In genomic region chr3:141561426-141562034, GRCh38 we compare ENCODE assay signal across 8 cellular contexts.
DNase-seq lines count a peak whose midpoint lies in the region; ATAC-seq and TF ChIP-seq lines count a peak whose summit lies in the region.

No MANE protein-coding gene starts in this region.

- 79 to 83% methylated on average over 2 of the region's 2 CpGs for WGBS in thyroid gland, 2 donors

- H3K9me3 Mint-ChIP-seq in MCF 10A (ENCODE audit: unreplicated experiment): no peaks in the 10 kb centered on the region

- no peak overlapping the region for H3K4me3 ChIP-seq in PC-9
- no peak overlapping the region for H3K4me3 ChIP-seq in left lung
- no peak overlapping the region for H3K4me3 ChIP-seq in thyroid gland (replicated peaks in 1 of 3)

- peaks cover 11% of the 10 kb centered on the region; the same call in 1 of the 2 replicates for H3K36me3 ChIP-seq in PC-9 (ENCODE audit: low read depth)
- peaks cover 0 to 49% of the 10 kb centered on the region in 2 donors for H3K36me3 ChIP-seq in left lung
- H3K36me3 ChIP-seq in thyroid gland: peaks cover 0 to 5% of the 10 kb centered on the region in 2 donors

- H3K27ac Mint-ChIP-seq in MCF 10A (ENCODE audit: low read depth, unreplicated experiment): no peak overlapping the region

- no peak overlapping the region for H3K27ac ChIP-seq in PC-9
- H3K27ac ChIP-seq in left lung: no peak overlapping the region
- H3K27ac ChIP-seq in thyroid gland: no peak overlapping the region

- H3K27me3 Mint-ChIP-seq in MCF 10A (ENCODE audit: insufficient read depth, unreplicated experiment): no peaks in the 10 kb centered on the region

- CTCF ChIA-PET in PC-9 (lab: Charles Lee): interaction anchor here (0.6 to 1.8 kb wide), 4 partner anchors 8 to 259 kb away, joined by 3 to 11 read pairs (median 5); no protein-coding TSS in a partner anchor
- CTCF ChIA-PET in MCF 10A (lab: Yijun Ruan, JAX): interaction anchor here (0.7 to 9.2 kb wide), 33 partner anchors 8 to 1337 kb away, joined by 3 to 342 read pairs (median 4); partner anchors contain the start of gene RASA2

- no peaks in the 10 kb centered on the region for H3K4me1 ChIP-seq in PC-9 (replicated peaks; ENCODE audit: insufficient read depth)
- H3K4me1 ChIP-seq in left lung: peaks cover 3 to 13% of the 10 kb centered on the region in 2 donors
- no peaks in the 10 kb centered on the region for H3K4me1 ChIP-seq in thyroid gland

- no peak overlapping the region for H2AFZ ChIP-seq in PC-9

- POLR2A ChIA-PET in PC-9 (lab: Charles Lee; ENCODE audit: unreplicated experiment): no interaction called here
- POLR2A ChIA-PET in MCF 10A (lab: Yijun Ruan, JAX): interaction anchor here (0.5 to 2.6 kb wide), 6 partner anchors 75 to 307 kb away, joined by 3 to 16 read pairs (median 4); partner anchors contain the start of gene RASA2

- H3K4me1 Mint-ChIP-seq in MCF 10A (ENCODE audit: insufficient read depth, unreplicated experiment): no peaks in the 10 kb centered on the region

- peaks cover 15% of the 10 kb centered on the region; the same call in 1 of the 2 replicates for H3F3A ChIP-seq in PC-9 (ENCODE audit: insufficient read depth, low read depth)

- H3K79me2 ChIP-seq in PC-9 (ENCODE audit: low read depth): no peaks in the 10 kb centered on the region

- no TSS peak for BruUV-seq in PC-9 (replicated peaks; lab: Mats Ljungman, UMichigan)
- BruUV-seq in MCF 10A (replicated peaks; lab: Mats Ljungman, UMichigan): no TSS peak

- no peaks in the 10 kb centered on the region for H3K9me2 ChIP-seq in PC-9 (ENCODE audit: insufficient read depth)

- H3K4me3 Mint-ChIP-seq in MCF 10A (ENCODE audit: unreplicated experiment): no peak overlapping the region

- H3K27me3 ChIP-seq in PC-9 (ENCODE audit: insufficient read depth, low read depth) (no peaks in the 10 kb centered on the region), left lung (no peaks in the 10 kb centered on the region), thyroid gland (no peaks in the 10 kb centered on the region)

- H3K4me2 ChIP-seq in PC-9: no peak overlapping the region

- peak; percentile 97 for TF ChIP-seq CTCF in PC-9 (conservative IDR thresholded peaks at IDR 0.05)
- peak; percentile 88 for TF ChIP-seq CTCF in MCF 10A (IDR thresholded peaks at IDR 0.05; ENCODE audit: unreplicated experiment)
- TF ChIP-seq CTCF in left lung (IDR thresholded peaks at IDR 0.05): peak; percentile 71 to 98
- peak; percentile 77 to 99 (median 92) for TF ChIP-seq CTCF in thyroid gland (IDR thresholded peaks at IDR 0.05)

- H3K36me3 Mint-ChIP-seq in MCF 10A (ENCODE audit: insufficient read depth, unreplicated experiment): peaks cover 11% of the 10 kb centered on the region

- H4K20me1 ChIP-seq in PC-9 (ENCODE audit: insufficient read depth): no peaks in the 10 kb centered on the region

- intact Hi-C loops in PC-9 (cut with micrococcal nuclease; ENCODE audit: unreplicated experiment) (loop anchor here (1.0 to 10.0 kb wide), 5 partner anchors 101 to 557 kb away; no protein-coding TSS in a partner anchor), MCF 10A (cut with micrococcal nuclease) (loop anchor here (1.0 to 2.0 kb wide), 5 partner anchors 87 to 259 kb away; no protein-coding TSS in a partner anchor), left lung (cut with DNase I) (loop anchor here in 1 of 2 donors (5.0 kb wide), 1 partner anchor 99 kb away; no protein-coding TSS in a partner anchor), thyroid gland (cut with DNase I) (loop anchor here (2.0 to 5.0 kb wide), 2 partner anchors 101 to 254 kb away; no protein-coding TSS in a partner anchor)

- H3K9me3 ChIP-seq in PC-9 (ENCODE audit: insufficient read depth, low read depth) (no peaks in the 10 kb centered on the region), left lung (no peaks in the 10 kb centered on the region), thyroid gland (no peaks in the 10 kb centered on the region)

- TF ChIP-seq POLR2A in thyroid gland (IDR thresholded peaks at IDR 0.05): no peak

- DNase-seq in NCI-H524 (lab: John Stamatoyannopoulos, UW) (peak; percentile 55 to 64), NCI-H524 treated with DMSO at 0.1 percent for 48 hours (lab: John Stamatoyannopoulos, UW) (no peak), HuH-7 (ENCODE audit: low spot score) (peak; percentile 9), PC-9 (peak in 1 of 2 experiments; percentile 32), MCF 10A (ENCODE audit: unreplicated experiment) (peak; percentile 64), left lung (no peak), thyroid gland (peak in 1 of 2 donors; percentile 5)

- ATAC-seq in left lung: peak; percentile 88
- ATAC-seq in esophagus mucosa: no peak

Comparison
In these comparisons a context has a peak if more than half of its experiments do, and no peak if none do; other contexts are left out.
1. DNase-seq: peak in NCI-H524 (2 of 2), HuH-7 (single experiment) and MCF 10A (single experiment); none in NCI-H524 treated with DMSO at 0.1 percent for 48 hours (single experiment) and left lung (0 of 2).
2. Peak in every context shown above with its lines, with median percentiles within 50 percentile points of each other: CTCF ChIP-seq.